Comparison of ENCODE assay signal across 21 cellular contexts in the genomic region with DNA sequence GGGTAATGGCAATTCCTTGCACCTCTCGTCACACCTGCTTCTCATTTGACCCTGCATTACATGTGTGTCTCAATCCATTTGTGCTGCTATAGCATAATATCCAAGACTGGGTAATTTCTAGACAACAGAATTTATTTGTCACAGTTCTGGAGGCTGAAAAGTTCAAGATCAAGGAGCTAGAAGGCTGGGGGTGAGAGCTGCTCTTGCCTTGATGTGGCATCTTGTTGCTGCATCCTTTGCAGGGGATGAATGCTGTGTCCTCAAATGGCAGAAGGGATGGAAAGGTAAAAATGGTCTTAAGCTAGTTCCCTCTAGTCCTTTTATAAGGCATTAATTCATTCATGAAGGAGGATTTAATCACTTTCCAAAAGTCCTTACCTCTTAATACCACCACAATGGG.
DNase-seq lines count a peak whose midpoint lies in the region; ATAC-seq and TF ChIP-seq lines count a peak whose summit lies in the region.
"Had no signal": no experiment of that assay in that cellular context is flagged by ENCODE, and none has a peak within 500 bp of the region (broad histone marks: within the 10 kb centered on the region; RNA-seq: fewer than 3 reads in every experiment).

No MANE protein-coding gene starts in this region.

- no peaks in the 10 kb centered on the region for H3K9me2 ChIP-seq in Loucy (replicated peaks; ENCODE audit: low read depth, low read length)
- no peaks in the 10 kb centered on the region for H3K9me2 ChIP-seq in hepatocyte (replicated peaks; ENCODE audit: insufficient read depth)

- WGBS in hepatocyte (ENCODE audit: low lambda C conversion rate, missing lambda C conversion rate), result 89% methylated on average over 1 of the region's 1 CpG
- WGBS in aorta, 2 donors, result 96 to 100% methylated on average over 1 of the region's 1 CpG

- no peaks in the 10 kb centered on the region for H3K9me3 Mint-ChIP-seq in Caco-2 (ENCODE audit: unreplicated experiment)
- H3K9me3 Mint-ChIP-seq in nephron, result peaks cover 8% of the 10 kb centered on the region
- H3K9me3 Mint-ChIP-seq: HFFc6 had no signal

- peak overlapping the region; percentile 34 for H3K27ac Mint-ChIP-seq in Caco-2 (ENCODE audit: unreplicated experiment)
- peak overlapping the region; percentile 86 to 95 (median 87) for H3K27ac Mint-ChIP-seq in nephron
- H3K27ac Mint-ChIP-seq: B cell; CD4-positive, CD25-positive, alpha-beta regulatory T cell; CD8-positive, alpha-beta T cell; HFFc6 had no signal

- H3K4me3 ChIP-seq in Caco-2 (ENCODE audit: low read depth, low read length) (no peak overlapping the region), Loucy (ENCODE audit: low read length, poor library complexity, severe bottlenecking) (no peak overlapping the region), hepatocyte (no peak overlapping the region), aorta (ENCODE audit: low read length in 2 of 2) (no peak overlapping the region)
- H3K4me3 ChIP-seq: BLaER1 had no signal

- H3K4me2 ChIP-seq in Loucy (ENCODE audit: low read depth, low read length, poor library complexity, severe bottlenecking) (peak overlapping the region; percentile 54), hepatocyte (no peak overlapping the region)
- H3K4me2 ChIP-seq: BLaER1 had no signal

- H3K4me1 ChIP-seq in Caco-2, result peaks cover 23% of the 10 kb centered on the region
- H3K4me1 ChIP-seq in Loucy (ENCODE audit: insufficient read depth, low read length, poor library complexity, severe bottlenecking), result peaks cover 43% of the 10 kb centered on the region
- peaks cover 23% of the 10 kb centered on the region for H3K4me1 ChIP-seq in hepatocyte (ENCODE audit: insufficient read depth)
- peaks cover 0 to 6% of the 10 kb centered on the region in 2 donors for H3K4me1 ChIP-seq in aorta (ENCODE audit: control insufficient read depth in 1 of 2, insufficient read depth in 2 of 2, low read length in 2 of 2)
- H3K4me1 ChIP-seq: BLaER1 had no signal

- peak overlapping the region; percentile 82 for H3K27ac ChIP-seq in hepatocyte
- H3K27ac ChIP-seq in aorta (ENCODE audit: low read depth in 1 of 2, low read length in 2 of 2), result no peak overlapping the region
- H3K27ac ChIP-seq: 22Rv1, BLaER1, C4-2B had no signal

- CTCF ChIA-PET in Caco-2 (lab: Charles Lee) (no interaction called here), HEK293T (lab: Yijun Ruan, JAX) (no interaction called here)

- H3K27me3 Mint-ChIP-seq in Caco-2 (ENCODE audit: insufficient read depth, unreplicated experiment) (no peaks in the 10 kb centered on the region), nephron (ENCODE audit: low read depth) (no peaks in the 10 kb centered on the region)
- H3K27me3 Mint-ChIP-seq: B cell; CD4-positive, CD25-positive, alpha-beta regulatory T cell had no signal

- POLR2A ChIA-PET in Caco-2 (lab: Charles Lee) (no interaction called here), HEK293T (lab: Yijun Ruan, JAX) (no interaction called here)

- H3K4me1 Mint-ChIP-seq in Caco-2 (ENCODE audit: low read depth, unreplicated experiment) (peaks cover 9% of the 10 kb centered on the region), nephron (peaks cover 4% of the 10 kb centered on the region)
- H3K4me1 Mint-ChIP-seq: B cell; CD4-positive, CD25-positive, alpha-beta regulatory T cell had no signal

- no peaks in the 10 kb centered on the region for H3K9me3 ChIP-seq in Caco-2
- H3K9me3 ChIP-seq in Loucy (ENCODE audit: insufficient read depth, low read depth, low read length), result no peaks in the 10 kb centered on the region
- no peaks in the 10 kb centered on the region for H3K9me3 ChIP-seq in hepatocyte (ENCODE audit: low read depth)
- no peaks in the 10 kb centered on the region for H3K9me3 ChIP-seq in aorta (ENCODE audit: control insufficient read depth, low read length)
- H3K9me3 ChIP-seq: BLaER1 had no signal

- H3K36me3 Mint-ChIP-seq in Caco-2 (ENCODE audit: insufficient read depth, unreplicated experiment) (no peaks in the 10 kb centered on the region), nephron (ENCODE audit: low read depth) (no peaks in the 10 kb centered on the region)
- H3K36me3 Mint-ChIP-seq: CD4-positive, CD25-positive, alpha-beta regulatory T cell; CD8-positive, alpha-beta T cell had no signal

- DNase-seq in Caco-2 (no peak), hepatocyte (ENCODE audit: low spot score) (no peak), aorta (no peak), NK-92 (lab: John Stamatoyannopoulos, UW; ENCODE audit: unreplicated experiment) (no peak), HEK293T (ENCODE audit: extremely low spot score) (no peak), cardiac septum (ENCODE audit: low spot score) (no peak)
- DNase-seq: CD4-positive, CD25-positive, alpha-beta regulatory T cell; CD8-positive, alpha-beta T cell; DMS 273 treated with DMSO at 0.1 percent for 48 hours; DMS79; GF-D8; GOT3; H7; HFFc6 had no signal

- H3K4me3 Mint-ChIP-seq in Caco-2 (ENCODE audit: unreplicated experiment) (no peak overlapping the region), nephron (no peak overlapping the region)
- H3K4me3 Mint-ChIP-seq: B cell; CD4-positive, CD25-positive, alpha-beta regulatory T cell; CD8-positive, alpha-beta T cell; HFFc6 had no signal

- no peaks in the 10 kb centered on the region for H3F3A ChIP-seq in Loucy (ENCODE audit: low read depth)

- H3K36me3 ChIP-seq in Caco-2 (ENCODE audit: control insufficient read depth, insufficient read depth, low read length), result no peaks in the 10 kb centered on the region
- H3K36me3 ChIP-seq in Loucy (ENCODE audit: insufficient read depth, low read length), result no peaks in the 10 kb centered on the region
- no peaks in the 10 kb centered on the region for H3K36me3 ChIP-seq in hepatocyte (replicated peaks; ENCODE audit: insufficient read depth, low read depth)
- no peaks in the 10 kb centered on the region for H3K36me3 ChIP-seq in aorta (ENCODE audit: control insufficient read depth in 1 of 2, insufficient read depth in 2 of 2, low read length in 1 of 2)
- H3K36me3 ChIP-seq: BLaER1 had no signal

- H2AFZ ChIP-seq in Loucy (ENCODE audit: low read length), result no peak overlapping the region
- H2AFZ ChIP-seq in hepatocyte, result no peak overlapping the region

- no peak for TF ChIP-seq CTCF in Caco-2 (IDR thresholded peaks at IDR 0.05; ENCODE audit: insufficient read depth in 1 of 2, low read depth in 1 of 2, low read length in 1 of 2, severe bottlenecking in 1 of 2, unreplicated experiment in 1 of 2)
- TF ChIP-seq CTCF in Loucy (conservative IDR thresholded peaks at IDR 0.05; ENCODE audit: low read length), result no peak
- no peak for TF ChIP-seq CTCF in hepatocyte (IDR thresholded peaks at IDR 0.05; ENCODE audit: poor library complexity)
- no peak for TF ChIP-seq CTCF in nephron (IDR thresholded peaks at IDR 0.05; ENCODE audit: unreplicated experiment in 3 of 3)

- H3K79me2 ChIP-seq in Loucy (ENCODE audit: insufficient read depth, low read length) (no peaks in the 10 kb centered on the region), hepatocyte (no peaks in the 10 kb centered on the region)

- H3K9ac ChIP-seq in Loucy (ENCODE audit: low read depth, low read length, poor library complexity, severe bottlenecking), result peak overlapping the region; percentile 30
- H3K9ac ChIP-seq: BLaER1 had no signal

- intact Hi-C loops in Caco-2 (cut with micrococcal nuclease; ENCODE audit: unreplicated experiment), result loop anchor here (1.0 kb wide), 1 partner anchor 33 kb away; no protein-coding TSS in a partner anchor
- intact Hi-C loops in aorta (cut with DNase I), result no loop called here
- intact Hi-C loops in cardiac septum (cut with DNase I), result no loop called here

- no peaks in the 10 kb centered on the region for H4K20me1 ChIP-seq in Loucy (ENCODE audit: insufficient read depth, low read length, poor library complexity, severe bottlenecking)
- no peaks in the 10 kb centered on the region for H4K20me1 ChIP-seq in hepatocyte (ENCODE audit: insufficient read depth, poor library complexity, severe bottlenecking)
- H4K20me1 ChIP-seq: BLaER1 had no signal

- no TSS peak for BruUV-seq in Caco-2 (replicated peaks; lab: Mats Ljungman, UMichigan)

- ATAC-seq in aorta (ENCODE audit: low FRiP score), result no peak
- ATAC-seq: CD8-positive, alpha-beta T cell; HCT116 had no signal

- H3K27me3 ChIP-seq in Caco-2 (replicated peaks; ENCODE audit: control insufficient read depth, insufficient read depth, low read length) (no peaks in the 10 kb centered on the region), Loucy (ENCODE audit: insufficient read depth, low read length, poor library complexity, severe bottlenecking) (no peaks in the 10 kb centered on the region), hepatocyte (no peaks in the 10 kb centered on the region), aorta (ENCODE audit: control insufficient read depth in 1 of 2, insufficient read depth in 2 of 2, low read length in 1 of 2) (no peaks in the 10 kb centered on the region)
- H3K27me3 ChIP-seq: BLaER1 had no signal

TF ChIP-seq in HEK293T, 16 proteins besides CTCF, POLR2A, EP300 and RAD21:
- TF ChIP-seq HDGF (IDR thresholded peaks at IDR 0.05; ENCODE audit: borderline replicate concordance) (no peak), ARNT (IDR thresholded peaks at IDR 0.05) (no peak), LEF1 (IDR thresholded peaks at IDR 0.05; ENCODE audit: borderline replicate concordance) (no peak), TARDBP (IDR thresholded peaks at IDR 0.05) (no peak)
- TF ChIP-seq, protein P1, sequence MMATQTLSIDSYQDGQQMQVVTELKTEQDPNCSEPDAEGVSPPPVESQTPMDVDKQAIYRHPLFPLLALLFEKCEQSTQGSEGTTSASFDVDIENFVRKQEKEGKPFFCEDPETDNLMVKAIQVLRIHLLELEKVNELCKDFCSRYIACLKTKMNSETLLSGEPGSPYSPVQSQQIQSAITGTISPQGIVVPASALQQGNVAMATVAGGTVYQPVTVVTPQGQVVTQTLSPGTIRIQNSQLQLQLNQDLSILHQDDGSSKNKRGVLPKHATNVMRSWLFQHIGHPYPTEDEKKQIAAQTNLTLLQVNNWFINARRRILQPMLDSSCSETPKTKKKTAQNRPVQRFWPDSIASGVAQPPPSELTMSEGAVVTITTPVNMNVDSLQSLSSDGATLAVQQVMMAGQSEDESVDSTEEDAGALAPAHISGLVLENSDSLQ (IDR thresholded peaks at IDR 0.05), result no peak
TF ChIP-seq in HEK293T: peak in this region for 0.
